1 cellular context compared by ENCODE assay signal in genomic region chr2:55926246-55926645, GRCh38.
TF ChIP-seq lines count a peak whose summit lies in the region.

No MANE protein-coding gene starts in this region.

TF ChIP-seq in SK-N-SH, 30 proteins besides CTCF, POLR2A, EP300 and RAD21 (continued from another document):
- TF ChIP-seq PBX3 (IDR thresholded peaks at IDR 0.05): no peak
- no peak for TF ChIP-seq GABPA (IDR thresholded peaks at IDR 0.05; ENCODE audit: low read depth)
- no peak for TF ChIP-seq TAF1 (IDR thresholded peaks at IDR 0.05; ENCODE audit: borderline replicate concordance, low read depth, low read length)
- no peak for TF ChIP-seq NRF1 (IDR thresholded peaks at IDR 0.05; ENCODE audit: low read depth, low read length)
- TF ChIP-seq GATA2 (CRISPR knock-in tag; IDR thresholded peaks at IDR 0.05): no peak
- no peak for TF ChIP-seq CHD2 (IDR thresholded peaks at IDR 0.05; ENCODE audit: low read length, partially characterized antibody)
- TF ChIP-seq EZH2phosphoT487 (IDR thresholded peaks at IDR 0.05; ENCODE audit: borderline replicate concordance, low read depth): no peak
- TF ChIP-seq RCOR1 (IDR thresholded peaks at IDR 0.05; ENCODE audit: low read length): no peak
- no peak for TF ChIP-seq MXI1 (IDR thresholded peaks at IDR 0.05; ENCODE audit: low read depth, low read length)
- TF ChIP-seq, protein P1, sequence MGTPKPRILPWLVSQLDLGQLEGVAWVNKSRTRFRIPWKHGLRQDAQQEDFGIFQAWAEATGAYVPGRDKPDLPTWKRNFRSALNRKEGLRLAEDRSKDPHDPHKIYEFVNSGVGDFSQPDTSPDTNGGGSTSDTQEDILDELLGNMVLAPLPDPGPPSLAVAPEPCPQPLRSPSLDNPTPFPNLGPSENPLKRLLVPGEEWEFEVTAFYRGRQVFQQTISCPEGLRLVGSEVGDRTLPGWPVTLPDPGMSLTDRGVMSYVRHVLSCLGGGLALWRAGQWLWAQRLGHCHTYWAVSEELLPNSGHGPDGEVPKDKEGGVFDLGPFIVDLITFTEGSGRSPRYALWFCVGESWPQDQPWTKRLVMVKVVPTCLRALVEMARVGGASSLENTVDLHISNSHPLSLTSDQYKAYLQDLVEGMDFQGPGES (IDR thresholded peaks at IDR 0.05; ENCODE audit: low read depth, low read length): no peak
- TF ChIP-seq NFIC (IDR thresholded peaks at IDR 0.05; ENCODE audit: borderline replicate concordance): no peak
- TF ChIP-seq TCF12 (IDR thresholded peaks at IDR 0.05): no peak
